Comparison of ENCODE assay signal across 14 cellular contexts in the genomic region with DNA sequence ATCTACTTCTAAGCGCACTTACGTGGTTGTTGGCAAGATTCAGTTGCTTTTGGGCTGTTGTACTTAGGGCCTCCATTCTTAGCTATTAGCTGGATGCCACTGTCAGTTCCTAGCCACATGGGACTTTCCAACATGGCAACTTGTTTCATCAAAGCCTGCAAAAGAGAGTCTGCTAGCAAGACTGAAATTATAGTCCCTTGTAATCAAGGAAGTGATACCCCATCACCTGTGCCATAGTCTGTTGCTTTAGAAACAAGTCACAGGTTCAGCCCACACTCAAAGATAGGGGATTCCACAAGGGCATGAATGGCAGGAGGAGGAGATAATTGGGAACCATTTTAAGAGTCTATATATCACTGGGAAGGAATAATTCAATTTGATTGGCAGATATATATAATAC. TPM values are rescaled to one million over a fixed set of nuclear protein-coding genes. Genes with fewer than 3 reads are reported as not detected.
A peak's percentile ranks its signal among the peaks of the same experiment; 100 is the strongest.
DNase-seq lines count a peak whose midpoint lies in the region; ATAC-seq, FAIRE-seq and TF ChIP-seq lines count a peak whose summit lies in the region.
"Had no signal": no experiment of that assay in that cellular context is flagged by ENCODE, and none has a peak within 500 bp of the region (broad histone marks: within the 10 kb centered on the region; RNA-seq: fewer than 3 reads in every experiment).

No MANE protein-coding gene starts in this region.

- H3K79me2 ChIP-seq in GM12878 (ENCODE audit: control insufficient read depth, insufficient read depth, low read length), result no peaks in the 10 kb centered on the region

- no peak for TF ChIP-seq RAD21 in GM12878 (IDR thresholded peaks at IDR 0.05; ENCODE audit: insufficient read depth, low read depth, low read length)

- in situ Hi-C loops in GM12878 (cut with MboI), result no loop called here

- peak in 1 of 2 experiments; percentile 53; a peak in 2 of 4 replicates for TF ChIP-seq EP300 in GM12878 (IDR thresholded peaks at IDR 0.05; ENCODE audit: borderline replicate concordance in 1 of 2, control insufficient read depth in 1 of 2, low read depth in 2 of 2, low read length in 2 of 2)

- RAD21 ChIA-PET in GM12878 (lab: Charles Lee; ENCODE audit: unreplicated experiment), result no interaction called here

- H3K27me3 ChIP-seq in GM12878 (replicated peaks in 1 of 2; ENCODE audit: control insufficient read depth in 2 of 2, insufficient read depth in 2 of 2, low read length in 1 of 2), result no peaks in the 10 kb centered on the region
- H3K27me3 ChIP-seq: suprapubic skin had no signal

- SMC1A ChIA-PET in GM12878 (lab: Charles Lee; ENCODE audit: uncharacterized antibody, unreplicated experiment), result interaction anchor here (0.6 to 2.0 kb wide), 9 partner anchors 13 to 237 kb away, joined by 3 to 14 read pairs (median 3); partner anchors contain the start of genes DEPDC4 and SCYL2

- CTCF ChIA-PET in GM12878 (lab: Yijun Ruan, JAX), result interaction anchor here (0.5 to 1.5 kb wide), 5 partner anchors 12 to 192 kb away, joined by 3 read pairs; partner anchors contain the start of genes DEPDC4 and SCYL2

- no peak for TF ChIP-seq POLR2A in GM12878 (IDR thresholded peaks at IDR 0.05; ENCODE audit: low read depth, low read length)

- peak overlapping the region; percentile 78 for H2AFZ ChIP-seq in GM12878 (ENCODE audit: control insufficient read depth, low read depth, low read length)

- TF ChIP-seq CTCF in GM12878 (IDR thresholded peaks at IDR 0.05 in 2 of 3, conservative IDR thresholded peaks at IDR 0.05 in 1 of 3; ENCODE audit: control insufficient read depth in 2 of 3, extremely low read depth in 1 of 3, insufficient read depth in 1 of 3, low read depth in 3 of 3, low read length in 3 of 3) (no peak), nephron progenitor cell (IDR thresholded peaks at IDR 0.05) (no peak)

- H3K4me1 Mint-ChIP-seq in T-helper 1 cell treated with Interleukin-12 subunit alpha and Interleukin-12 subunit beta and Interleukin-4 antibody, amounts not matched to agents 30 μg/mL and 1 μg/mL, for 36 hours (ENCODE audit: low read depth), result peaks cover 6% of the 10 kb centered on the region
- H3K4me1 Mint-ChIP-seq in nephron progenitor cell, result no peaks in the 10 kb centered on the region
- no peaks in the 10 kb centered on the region for H3K4me1 Mint-ChIP-seq in natural killer cell treated with Interleukin-12 subunit alpha and Interleukin-12 subunit beta and Interleukin-15 and Interleukin-18, amount 100 ng/mL, for 72 hours (ENCODE audit: low read depth in 2 of 2)

- peaks cover 9% of the 10 kb centered on the region for H3K4me1 ChIP-seq in GM12878 (ENCODE audit: control insufficient read depth, insufficient read depth, low read length)
- H3K4me1 ChIP-seq: suprapubic skin had no signal

- H3K9me3 ChIP-seq in GM12878 (replicated peaks; ENCODE audit: control insufficient read depth, insufficient read depth, low read length), result no peaks in the 10 kb centered on the region; the same call in 2 of the 3 replicates
- H3K9me3 ChIP-seq: suprapubic skin had no signal

- no peaks in the 10 kb centered on the region for H3K9me3 Mint-ChIP-seq in T-helper 1 cell treated with Interleukin-12 subunit alpha and Interleukin-12 subunit beta and Interleukin-4 antibody, amounts not matched to agents 30 μg/mL and 1 μg/mL, for 36 hours
- no peaks in the 10 kb centered on the region for H3K9me3 Mint-ChIP-seq in nephron progenitor cell
- no peaks in the 10 kb centered on the region for H3K9me3 Mint-ChIP-seq in natural killer cell treated with Interleukin-12 subunit alpha and Interleukin-12 subunit beta and Interleukin-15 and Interleukin-18, amount 100 ng/mL, for 72 hours
- H3K9me3 Mint-ChIP-seq: H9 had no signal

- WGBS in GM12878 (ENCODE audit: insufficient coverage, insufficient replicate concordance, low lambda C conversion rate, missing lambda C conversion rate), result 71% methylated on average over 2 of the region's 2 CpGs

- peak; percentile 70 for FAIRE-seq in GM12878 (lab: Jason Lieb, UNC)
- FAIRE-seq: bronchial epithelial cell had no signal

- peak overlapping the region; percentile 2 for H3K27ac Mint-ChIP-seq in T-helper 1 cell treated with Interleukin-12 subunit alpha and Interleukin-12 subunit beta and Interleukin-4 antibody, amounts not matched to agents 30 μg/mL and 1 μg/mL, for 36 hours
- H3K27ac Mint-ChIP-seq in nephron progenitor cell, result no peak overlapping the region
- no peak overlapping the region for H3K27ac Mint-ChIP-seq in natural killer cell treated with Interleukin-12 subunit alpha and Interleukin-12 subunit beta and Interleukin-15 and Interleukin-18, amount 100 ng/mL, for 72 hours

- no peaks in the 10 kb centered on the region for H3K27me3 Mint-ChIP-seq in T-helper 1 cell treated with Interleukin-12 subunit alpha and Interleukin-12 subunit beta and Interleukin-4 antibody, amounts not matched to agents 30 μg/mL and 1 μg/mL, for 36 hours (ENCODE audit: low read depth)
- H3K27me3 Mint-ChIP-seq in nephron progenitor cell (ENCODE audit: low read depth, poor library complexity), result no peaks in the 10 kb centered on the region
- no peaks in the 10 kb centered on the region for H3K27me3 Mint-ChIP-seq in natural killer cell treated with Interleukin-12 subunit alpha and Interleukin-12 subunit beta and Interleukin-15 and Interleukin-18, amount 100 ng/mL, for 72 hours

- DNase-seq in T-helper 1 cell, result no peak
- peak; percentile 77 for DNase-seq in GM12878 (ENCODE audit: low read depth, low spot score)
- no peak for DNase-seq in nephron progenitor cell
- no peak for DNase-seq in HT-29 (ENCODE audit: low spot score)
- DNase-seq in natural killer cell treated with Interleukin-12 subunit alpha and Interleukin-12 subunit beta and Interleukin-15 and Interleukin-18, amount 100 ng/mL, for 72 hours (ENCODE audit: low spot score), result no peak
- DNase-seq: DMS53, H9, NCI-H82 had no signal

- H3K9ac ChIP-seq in GM12878 (ENCODE audit: control insufficient read depth, insufficient read depth, low read length), result no peak overlapping the region

- intact Hi-C loops in GM12878 (cut with micrococcal nuclease; ENCODE audit: unreplicated experiment), result no loop called here

- ATAC-seq in GM21528 (IDR thresholded peaks at IDR 0.05; ENCODE audit: low FRiP score, unreplicated experiment) (peak; percentile 90), HG03097 (IDR thresholded peaks at IDR 0.05; ENCODE audit: low FRiP score, unreplicated experiment) (peak; percentile 81), GM12878 (peak; percentile 99)
- no peak for ATAC-seq in natural killer cell treated with Interleukin-12 subunit alpha and Interleukin-12 subunit beta and Interleukin-15 and Interleukin-18, amount 100 ng/mL, for 72 hours

- peaks cover 29% of the 10 kb centered on the region for H3K36me3 Mint-ChIP-seq in T-helper 1 cell treated with Interleukin-12 subunit alpha and Interleukin-12 subunit beta and Interleukin-4 antibody, amounts not matched to agents 30 μg/mL and 1 μg/mL, for 36 hours (ENCODE audit: low read depth)
- peaks cover 54% of the 10 kb centered on the region for H3K36me3 Mint-ChIP-seq in nephron progenitor cell (ENCODE audit: low read depth)
- H3K36me3 Mint-ChIP-seq in natural killer cell treated with Interleukin-12 subunit alpha and Interleukin-12 subunit beta and Interleukin-15 and Interleukin-18, amount 100 ng/mL, for 72 hours, result peaks cover 34% of the 10 kb centered on the region

- POLR2A ChIA-PET in GM12878 (lab: Charles Lee), result interaction anchor here (0.5 to 2.1 kb wide), 6 partner anchors 12 to 1555 kb away, joined by 3 to 18 read pairs (median 4); partner anchors contain the start of genes DEPDC4 and SCYL2

- H3K36me3 ChIP-seq in GM12878 (ENCODE audit: control insufficient read depth in 2 of 2, insufficient read depth in 2 of 2, low read length in 1 of 2), result peaks cover 1 to 9% of the 10 kb centered on the region in 2 experiments; a peak in 3 of 4 replicates

- no peak overlapping the region for H3K4me3 ChIP-seq in GM12878
- H3K4me3 ChIP-seq: suprapubic skin had no signal

- no TSS peak for BruUV-seq in GM12878 (replicated peaks; lab: Mats Ljungman, UMichigan)

- no peaks in the 10 kb centered on the region for H4K20me1 ChIP-seq in GM12878 (ENCODE audit: control insufficient read depth, insufficient read depth)

- no peak overlapping the region for H3K4me3 Mint-ChIP-seq in T-helper 1 cell treated with Interleukin-12 subunit alpha and Interleukin-12 subunit beta and Interleukin-4 antibody, amounts not matched to agents 30 μg/mL and 1 μg/mL, for 36 hours
- H3K4me3 Mint-ChIP-seq in nephron progenitor cell, result no peak overlapping the region
- H3K4me3 Mint-ChIP-seq in natural killer cell treated with Interleukin-12 subunit alpha and Interleukin-12 subunit beta and Interleukin-15 and Interleukin-18, amount 100 ng/mL, for 72 hours, result no peak overlapping the region
- H3K4me3 Mint-ChIP-seq: H9 had no signal

- H3K27ac ChIP-seq in GM12878 (ENCODE audit: control insufficient read depth, insufficient read depth), result peak overlapping the region; percentile 89
- H3K27ac ChIP-seq: 22Rv1, suprapubic skin had no signal

- H3K4me2 ChIP-seq in GM12878 (ENCODE audit: control insufficient read depth, insufficient read depth), result peak overlapping the region; percentile 53; the same call in 1 of the 2 replicates

TF ChIP-seq in GM12878, 131 proteins besides CTCF, POLR2A, EP300 and RAD21 (continues in another document):
- TF ChIP-seq SUZ12 (IDR thresholded peaks at IDR 0.05; ENCODE audit: unreplicated experiment), result no peak

RNA-seq across cellular contexts. Expression of gene SLC17A8, which starts 27.1 kb away (rescaled TPM):
- total RNA-seq in GM12878 (2013; cell fraction: nucleolus; rRNA removed), result not detected in 2 replicates
- total RNA-seq in GM12878 (2014; rRNA removed) (not detected in 2 replicates), GM12878 (2014; rRNA removed; fragmentation: Illumina TruSeq; extraction: Trizol) (not detected in 2 replicates), GM12878 (2021) (not detected in 2 replicates)
- not detected for polyA plus RNA-seq in GM12878 (2011; ENCODE audit: low read depth)
- polyA plus RNA-seq in GM12878 (2011; rRNA removed) (0.18 TPM in 1 of 2 replicates, not detected in the other), GM12878 (2014; fragmentation: Illumina TruSeq; extraction: Trizol) (not detected in 2 replicates), GM12878 (2014; fragmentation: Nextera tagmentation; extraction: Ambion mirVana) (not detected), GM12878 (2014; rRNA removed) (not detected in 2 replicates), GM12878 (2016; fragmentation: Nextera tagmentation; extraction: Ambion mirVana) (not detected)
- polyA plus RNA-seq in GM12878 (2011; cell fraction: cytosol; rRNA removed), result not detected in 2 replicates
- polyA plus RNA-seq in GM12878 (2011; cell fraction: nucleus; rRNA removed), result 0.31 TPM in 1 of 2 replicates, not detected in the other
- polyA plus RNA-seq in GM12878 (2012), result not detected in 2 replicates
- not detected in 2 replicates for polyA minus RNA-seq in GM12878 (2011; rRNA and poly(A)+ RNA removed)
- polyA minus RNA-seq in GM12878 (2011; cell fraction: cytosol; rRNA and poly(A)+ RNA removed), result not detected in 2 replicates
- not detected in 2 replicates for polyA minus RNA-seq in GM12878 (2011; cell fraction: nucleus; rRNA and poly(A)+ RNA removed)
- total RNA-seq in HT-29 (2014; rRNA removed; shearing (Covaris generic)), result not detected in 2 replicates
- total RNA-seq in natural killer cell treated with Interleukin-12 subunit alpha and Interleukin-12 subunit beta and Interleukin-15 and Interleukin-18, amount 100 ng/mL, for 72 hours, result not detected
- total RNA-seq: bronchial epithelial cell, H9 had no signal

Comparison
In these comparisons a context has a peak if more than half of its experiments do, and no peak if none do; other contexts are left out.
1. ATAC-seq: peak in GM21528 (single experiment), HG03097 (single experiment) and GM12878 (single experiment); none in natural killer cell treated with Interleukin-12 subunit alpha and Interleukin-12 subunit beta and Interleukin-15 and Interleukin-18, amount 100 ng/mL, for 72 hours (0 of 2).